ENCODE assay signal across 17 cellular contexts in the genomic region with DNA sequence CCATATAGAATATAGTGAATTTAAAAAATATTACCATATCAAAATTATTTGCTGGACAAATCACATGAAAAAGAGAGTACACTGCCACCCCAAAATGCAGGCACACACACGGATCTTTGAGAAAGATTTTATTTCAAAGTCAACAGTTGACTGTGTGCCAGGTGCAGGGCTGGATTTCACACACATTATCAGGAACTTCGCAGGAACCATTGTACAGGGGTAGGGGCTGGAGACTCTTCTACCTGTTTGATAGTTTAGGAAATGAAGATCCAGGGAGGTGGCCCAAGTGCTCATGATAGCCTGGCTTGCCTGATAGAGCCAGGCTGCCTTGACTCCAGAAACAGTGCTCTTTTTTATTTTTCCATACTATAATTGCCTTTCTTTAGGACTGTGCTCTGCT. TPM values are rescaled to one million over a fixed set of nuclear protein-coding genes. Genes with fewer than 3 reads are reported as not detected.
A peak's percentile ranks its signal among the peaks of the same experiment; 100 is the strongest.
DNase-seq lines count a peak whose midpoint lies in the region; ATAC-seq, FAIRE-seq and TF ChIP-seq lines count a peak whose summit lies in the region.
"Had no signal": no experiment of that assay in that cellular context is flagged by ENCODE, and none has a peak within 500 bp of the region (broad histone marks: within the 10 kb centered on the region; RNA-seq: fewer than 3 reads in every experiment).

No MANE protein-coding gene starts in this region.

- H4K20me1 ChIP-seq in HepG2 (ENCODE audit: insufficient read depth, low read length), result no peaks in the 10 kb centered on the region

- POLR2A ChIA-PET in HepG2 (lab: Yijun Ruan, JAX), result no interaction called here

- H3K36me3 ChIP-seq in liver (ENCODE audit: control insufficient read depth in 4 of 4, insufficient read depth in 3 of 4, low read depth in 1 of 4, low read length in 3 of 4) (peaks cover 0 to 25% (median 7%) of the 10 kb centered on the region in 4 donors), HepG2 (replicated peaks in 1 of 2; ENCODE audit: control insufficient read depth in 1 of 2, insufficient read depth in 2 of 2, low read length in 2 of 2) (peaks cover 4 to 5% of the 10 kb centered on the region in 2 experiments; a peak in 1 of 5 replicates), mesendoderm (ENCODE audit: control insufficient read depth, insufficient read depth, low read length) (no peaks in the 10 kb centered on the region)
- H3K36me3 ChIP-seq: Peyer's patch had no signal

- WGBS in liver, result 30% methylated on average over 2 of the region's 2 CpGs
- 94% methylated on average over 2 of the region's 2 CpGs for WGBS in HepG2 (ENCODE audit: low lambda C conversion rate)
- WGBS in mesendoderm (ENCODE audit: extremely low coverage, insufficient coverage, low lambda C conversion rate), result no CpG with 5 or more reads among the region's 2 CpGs

- TF ChIP-seq CTCF in liver (IDR thresholded peaks at IDR 0.05; ENCODE audit: low read depth, low read length, missing input control) (no peak), HepG2 (CRISPR knock-in tag; IDR thresholded peaks at IDR 0.05) (no peak)

- H4K8ac ChIP-seq in mesendoderm (ENCODE audit: low read depth, low read length), result no peak overlapping the region

- H3K56ac ChIP-seq in mesendoderm (ENCODE audit: low read length), result no peak overlapping the region

- no peak overlapping the region for H3K23ac ChIP-seq in mesendoderm (ENCODE audit: low read length)

- CTCF ChIA-PET in HepG2 (lab: Yijun Ruan, JAX; ENCODE audit: low intra/inter-chr PET ratio, low total read pairs), result no interaction called here

- H3K4ac ChIP-seq in mesendoderm (ENCODE audit: low read depth, low read length), result no peak overlapping the region

- H2BK15ac ChIP-seq in mesendoderm (replicated peaks; ENCODE audit: low read depth), result no peak overlapping the region

- TF ChIP-seq RAD21 in liver (IDR thresholded peaks at IDR 0.05), result peak in 1 of 2 donors; percentile 12
- TF ChIP-seq RAD21 in HepG2 (CRISPR knock-in tag; IDR thresholded peaks at IDR 0.05), result no peak

- no peak overlapping the region for H2AFZ ChIP-seq in HepG2 (ENCODE audit: low read length)

- in situ Hi-C loops in HepG2 (cut with HindIII; ENCODE audit: extremely low pct_ligation_motif_present, low pct_unique_long_range_greater_than_20kb), result no loop called here

- no peak overlapping the region for H4K5ac ChIP-seq in mesendoderm (ENCODE audit: low read length)

- peak; percentile 6 for DNase-seq in DMS53 (lab: John Stamatoyannopoulos, UW)
- no peak for DNase-seq in DMS53 treated with DMSO at 0.1 percent for 48 hours (lab: John Stamatoyannopoulos, UW; ENCODE audit: unreplicated experiment)
- DNase-seq in HepG2 (ENCODE audit: low spot score), result no peak
- DNase-seq in epithelial cell of prostate (ENCODE audit: low read depth, low spot score), result no peak
- DNase-seq in NCI-H187 treated with DMSO at 0.1 percent for 48 hours (lab: John Stamatoyannopoulos, UW), result no peak
- no peak for DNase-seq in mesendoderm
- DNase-seq in HuH-7.5 (ENCODE audit: low spot score), result no peak
- DNase-seq: CD8-positive, alpha-beta memory T cell; EL; Kasumi-1; NCI-H1417 treated with DMSO at 0.1 percent for 48 hours; NCI-H2029; Peyer's patch; SHP77; SK-N-SH had no signal

- H3K18ac ChIP-seq in mesendoderm (ENCODE audit: low read length), result no peak overlapping the region

- H2BK120ac ChIP-seq in mesendoderm (ENCODE audit: low read depth, low read length), result no peak overlapping the region

- no peak for TF ChIP-seq POLR2A in HepG2 (IDR thresholded peaks at IDR 0.05; ENCODE audit: insufficient read depth in 1 of 2, low read depth in 2 of 2, low read length in 2 of 2)

- no peak overlapping the region for H2BK5ac ChIP-seq in mesendoderm (ENCODE audit: low read length)

- intact Hi-C loops in HepG2 (cut with micrococcal nuclease; ENCODE audit: unreplicated experiment), result loop anchor here (5.0 kb wide), 1 partner anchor 49 kb away; no protein-coding TSS in a partner anchor

- no peak overlapping the region for H3K4me3 ChIP-seq in liver (ENCODE audit: low read depth in 1 of 3, low read length in 3 of 3)
- H3K4me3 ChIP-seq in HepG2 (replicated peaks in 1 of 3; ENCODE audit: insufficient read depth in 1 of 3, low read depth in 2 of 3, low read length in 3 of 3), result no peak overlapping the region
- no peak overlapping the region for H3K4me3 ChIP-seq in mesendoderm (ENCODE audit: low read length)
- H3K4me3 ChIP-seq: Peyer's patch had no signal

- no peak overlapping the region for H3K4me2 ChIP-seq in HepG2 (ENCODE audit: low read depth, low read length)
- no peak overlapping the region for H3K4me2 ChIP-seq in mesendoderm (ENCODE audit: low read length)
- H3K4me2 ChIP-seq: SK-N-SH had no signal

- H2AK5ac ChIP-seq in mesendoderm (ENCODE audit: low read length), result no peak overlapping the region

- H3K27ac ChIP-seq in liver (ENCODE audit: low read depth in 1 of 2, low read length in 2 of 2) (peak overlapping the region; percentile 64 to 91), HepG2 (ENCODE audit: extremely low read length, insufficient read depth, low read length) (no peak overlapping the region), epithelial cell of prostate (peak overlapping the region; percentile 94), mesendoderm (ENCODE audit: low read depth, low read length) (no peak overlapping the region)
- H3K27ac ChIP-seq: 22Rv1, Peyer's patch had no signal

- H3K79me2 ChIP-seq in HepG2 (ENCODE audit: insufficient read depth, low read length) (no peaks in the 10 kb centered on the region), mesendoderm (ENCODE audit: control insufficient read depth, insufficient read depth, low read length) (no peaks in the 10 kb centered on the region)

- H3K27me3 ChIP-seq in liver (ENCODE audit: control insufficient read depth in 4 of 4, insufficient read depth in 4 of 4, low read length in 3 of 4) (no peaks in the 10 kb centered on the region), HepG2 (ENCODE audit: control insufficient read depth in 1 of 2, insufficient read depth in 2 of 2, low read length in 2 of 2) (no peaks in the 10 kb centered on the region), mesendoderm (ENCODE audit: insufficient read depth, low read length, poor library complexity) (no peaks in the 10 kb centered on the region)
- H3K27me3 ChIP-seq: Peyer's patch had no signal

- BruUV-seq in HepG2 (replicated peaks; lab: Mats Ljungman, UMichigan), result no TSS peak

- no peaks in the 10 kb centered on the region for H3K9me3 ChIP-seq in liver (ENCODE audit: control insufficient read depth in 4 of 4, low read length in 3 of 4)
- H3K9me3 ChIP-seq in HepG2 (ENCODE audit: low read length), result no peaks in the 10 kb centered on the region
- H3K9me3 ChIP-seq: Peyer's patch, SK-N-SH had no signal

- TF ChIP-seq EP300 in HepG2 (IDR thresholded peaks at IDR 0.05; ENCODE audit: low read depth in 2 of 2, low read length in 2 of 2) (no peak), HepG2 (CRISPR knock-in tag; IDR thresholded peaks at IDR 0.05; ENCODE audit: borderline replicate concordance) (no peak)

- H3K9ac ChIP-seq in liver (ENCODE audit: low read depth in 1 of 2, low read length in 2 of 2) (no peak overlapping the region), HepG2 (ENCODE audit: insufficient read depth, low read depth, low read length) (no peak overlapping the region), mesendoderm (ENCODE audit: low read length) (no peak overlapping the region)
- H3K9ac ChIP-seq: SK-N-SH had no signal

- H3K79me1 ChIP-seq in mesendoderm (ENCODE audit: low read length), result no peaks in the 10 kb centered on the region

- ATAC-seq in HepG2, result no peak

- no peak for FAIRE-seq in HepG2 (lab: Jason Lieb, UNC)

- H3K4me1 ChIP-seq in liver (ENCODE audit: control insufficient read depth in 4 of 4, insufficient read depth in 4 of 4, low read length in 3 of 4) (peaks cover 1 to 21% (median 4%) of the 10 kb centered on the region in 4 donors), HepG2 (ENCODE audit: insufficient read depth, low read length) (peaks cover 31% of the 10 kb centered on the region), mesendoderm (ENCODE audit: control insufficient read depth, low read depth, low read length) (no peaks in the 10 kb centered on the region)
- H3K4me1 ChIP-seq: Peyer's patch had no signal

TF ChIP-seq in liver, 16 proteins besides CTCF, POLR2A, EP300 and RAD21:
- TF ChIP-seq YY1 (IDR thresholded peaks at IDR 0.05) (peak; percentile 32), SP1 (IDR thresholded peaks at IDR 0.05) (no peak), NR2F2 (IDR thresholded peaks at IDR 0.05) (no peak), GABPA (IDR thresholded peaks at IDR 0.05 in 1 of 2, conservative IDR thresholded peaks at IDR 0.05 in 1 of 2) (no peak)
TF ChIP-seq in liver: peak in this region for 1.

TF ChIP-seq in HepG2, 621 proteins besides CTCF, POLR2A, EP300 and RAD21 (continues in another document):
- TF ChIP-seq CREB1 (IDR thresholded peaks at IDR 0.05) (no peak), CREB1 (CRISPR knock-in tag; IDR thresholded peaks at IDR 0.05) (no peak), ZNF746 (CRISPR knock-in tag; IDR thresholded peaks at IDR 0.05) (no peak), ZNF709 (CRISPR knock-in tag; IDR thresholded peaks at IDR 0.05) (no peak), TOPORS (CRISPR knock-in tag; IDR thresholded peaks at IDR 0.05) (no peak)

RNA-seq across cellular contexts. Expression of a gene that starts 54.2 kb away (rescaled TPM):
- 100 to 1,000 TPM in 1 of 2 donors, 10 to 100 TPM in 1; 85.1 to 230 TPM for total RNA-seq in liver
- polyA plus RNA-seq in liver, result 10 to 100 TPM; 53.7 to 58.1 TPM
- 11.6 and 18.3 TPM in 2 replicates for total RNA-seq in HepG2 (2016; rRNA removed; fragmentation: Illumina TruSeq; extraction: Trizol)
- total RNA-seq in HepG2 (2016; cell fraction: cytosol; rRNA removed; fragmentation: Illumina TruSeq; extraction: Trizol; ENCODE audit: low read depth), result 2.1 and 3.3 TPM in 2 replicates
- total RNA-seq in HepG2 (2016; cell fraction: insoluble cytoplasmic fraction; rRNA removed; fragmentation: Illumina TruSeq; extraction: Trizol), result 13.4 and 17.4 TPM in 2 replicates
- 5.0 and 5.2 TPM in 2 replicates for total RNA-seq in HepG2 (2016; cell fraction: membrane; rRNA removed; fragmentation: Illumina TruSeq; extraction: Trizol)
- total RNA-seq in HepG2 (2016; cell fraction: nucleus; rRNA removed; fragmentation: Illumina TruSeq; extraction: Trizol), result 36.6 and 41.3 TPM in 2 replicates
- polyA plus RNA-seq in HepG2 (2011; rRNA removed), result 54.9 and 57.9 TPM in 2 replicates
- 35.4 and 47.2 TPM in 2 replicates for polyA plus RNA-seq in HepG2 (2011; cell fraction: cytosol; rRNA removed)
- polyA plus RNA-seq in HepG2 (2011; cell fraction: nucleus; rRNA removed), result 37.9 and 42.4 TPM in 2 replicates
- 25.1 and 30.4 TPM in 2 replicates for polyA plus RNA-seq in HepG2 (2012)
- 1.1 and 1.3 TPM in 2 replicates for polyA plus RNA-seq in HepG2 (2016; cell fraction: cytosol; fragmentation: Illumina TruSeq; extraction: Trizol; ENCODE audit: low read depth)
- polyA plus RNA-seq in HepG2 (2016; cell fraction: insoluble cytoplasmic fraction; fragmentation: Illumina TruSeq; extraction: Trizol; ENCODE audit: low read depth), result 9.5 and 10.6 TPM in 2 replicates
- polyA plus RNA-seq in HepG2 (2016; cell fraction: membrane; fragmentation: Illumina TruSeq; extraction: Trizol; ENCODE audit: low read depth), result 1.9 and 2.1 TPM in 2 replicates
- 23.6 and 24.7 TPM in 2 replicates for polyA plus RNA-seq in HepG2 (2016; cell fraction: nucleus; fragmentation: Illumina TruSeq; extraction: Trizol; ENCODE audit: insufficient read depth, low read depth)
- 31.1 and 117 TPM in 2 replicates for polyA minus RNA-seq in HepG2 (2011; rRNA and poly(A)+ RNA removed; ENCODE audit: low replicate concordance)
- 59.6 and 82.5 TPM in 2 replicates for polyA minus RNA-seq in HepG2 (2011; cell fraction: cytosol; rRNA and poly(A)+ RNA removed)
- 162 and 189 TPM in 2 replicates for polyA minus RNA-seq in HepG2 (2011; cell fraction: nucleus; rRNA and poly(A)+ RNA removed)
- polyA plus RNA-seq in mesendoderm (2013, experiment 1 of 2), result 2.6 TPM
- 2.6 TPM for polyA plus RNA-seq in mesendoderm (2013, experiment 2 of 2)

Comparison
In these comparisons a context has a peak if more than half of its experiments do, and no peak if none do; other contexts are left out.
1. H3K27ac ChIP-seq: peak in liver (2 of 2) and epithelial cell of prostate (single experiment); none in HepG2 (single experiment) and mesendoderm (single experiment).